ENCODE assay signal across 15 cellular contexts in genomic region chr15:80155001-80155377, GRCh38. TPM values are rescaled to one million over a fixed set of nuclear protein-coding genes. Genes with fewer than 3 reads are reported as not detected.
DNase-seq lines count a peak whose midpoint lies in the region; ATAC-seq, FAIRE-seq and TF ChIP-seq lines count a peak whose summit lies in the region.
"Had no signal": no experiment of that assay in that cellular context is flagged by ENCODE, and none has a peak within 500 bp of the region (broad histone marks: within the 10 kb centered on the region; RNA-seq: fewer than 3 reads in every experiment).

No MANE protein-coding gene starts in this region.

- no peaks in the 10 kb centered on the region for H3K27me3 Mint-ChIP-seq in activated CD8-positive, alpha-beta memory T cell treated with anti-CD3 and anti-CD28 coated beads, Interleukin-2, amount 10 ng/mL, durations not matched to agents 7 days and 5 days
- peaks cover 6% of the 10 kb centered on the region for H3K27me3 Mint-ChIP-seq in activated CD4-positive, alpha-beta memory T cell treated with anti-CD3 and anti-CD28 coated beads, Interleukin-2, amount 10 ng/mL, durations not matched to agents 7 days and 5 days
- peaks cover 3 to 5% (median 4%) of the 10 kb centered on the region in 3 donors for H3K27me3 Mint-ChIP-seq in immature natural killer cell (ENCODE audit: low read depth in 3 of 3)

- TF ChIP-seq CTCF in stomach (IDR thresholded peaks at IDR 0.05) = no peak

- H3K4me3 ChIP-seq in stomach = no peak overlapping the region
- H3K4me3 ChIP-seq: A549, ascending aorta, lower lobe of right lung, thyroid gland had no signal

- H3K27ac Mint-ChIP-seq in activated CD8-positive, alpha-beta memory T cell treated with anti-CD3 and anti-CD28 coated beads, Interleukin-2, amount 10 ng/mL, durations not matched to agents 7 days and 5 days = no peak overlapping the region
- H3K27ac Mint-ChIP-seq in activated CD4-positive, alpha-beta memory T cell treated with anti-CD3 and anti-CD28 coated beads, Interleukin-2, amount 10 ng/mL, durations not matched to agents 7 days and 5 days = peak overlapping the region; percentile 66
- peak overlapping the region in 4 of 6 donors; percentile 13 to 71 (median 50) for H3K27ac Mint-ChIP-seq in immature natural killer cell

- H3K27me3 ChIP-seq in stomach = no peaks in the 10 kb centered on the region
- H3K27me3 ChIP-seq: ascending aorta, thyroid gland had no signal

- WGBS in stomach, 5 donors = 61 to 72% (median 70%) methylated on average over 5 of the region's 5 CpGs

- peak overlapping the region; percentile 25 for H3K4me3 Mint-ChIP-seq in activated CD8-positive, alpha-beta memory T cell treated with anti-CD3 and anti-CD28 coated beads, Interleukin-2, amount 10 ng/mL, durations not matched to agents 7 days and 5 days
- H3K4me3 Mint-ChIP-seq in activated CD4-positive, alpha-beta memory T cell treated with anti-CD3 and anti-CD28 coated beads, Interleukin-2, amount 10 ng/mL, durations not matched to agents 7 days and 5 days = peak overlapping the region; percentile 48
- H3K4me3 Mint-ChIP-seq in immature natural killer cell = peak overlapping the region; percentile 33 to 97 (median 90)

- CTCF ChIA-PET in activated CD8-positive, alpha-beta memory T cell treated with anti-CD3 and anti-CD28 coated beads, Interleukin-2, amount 10 ng/mL, durations not matched to agents 7 days and 5 days (lab: Charles Lee) = no interaction called here
- CTCF ChIA-PET in activated CD4-positive, alpha-beta memory T cell treated with anti-CD3 and anti-CD28 coated beads, Interleukin-2, amount 10 ng/mL, durations not matched to agents 7 days and 5 days (lab: Charles Lee) = no interaction called here

- H3K36me3 Mint-ChIP-seq in activated CD8-positive, alpha-beta memory T cell treated with anti-CD3 and anti-CD28 coated beads, Interleukin-2, amount 10 ng/mL, durations not matched to agents 7 days and 5 days = peaks cover 24% of the 10 kb centered on the region
- H3K36me3 Mint-ChIP-seq in activated CD4-positive, alpha-beta memory T cell treated with anti-CD3 and anti-CD28 coated beads, Interleukin-2, amount 10 ng/mL, durations not matched to agents 7 days and 5 days (ENCODE audit: low read depth) = peaks cover 17% of the 10 kb centered on the region
- H3K36me3 Mint-ChIP-seq in immature natural killer cell = no peaks in the 10 kb centered on the region

- no peaks in the 10 kb centered on the region for H3K9me3 ChIP-seq in stomach
- H3K9me3 ChIP-seq: A549, ascending aorta, lower lobe of right lung, thyroid gland had no signal

- TF ChIP-seq POLR2A in stomach (IDR thresholded peaks at IDR 0.05) = no peak

- H3K27ac ChIP-seq in stomach = peak overlapping the region in 4 of 5 donors; percentile 9 to 33 (median 26)
- H3K27ac ChIP-seq: A549, ascending aorta, lower lobe of right lung had no signal

- H3K36me3 ChIP-seq in stomach = peaks cover 0 to 16% (median 15%) of the 10 kb centered on the region in 4 donors
- H3K36me3 ChIP-seq: thyroid gland had no signal

- FAIRE-seq in RCC 7860 (lab: Jason Lieb, UNC) = no peak
- FAIRE-seq: A549 had no signal

- ATAC-seq in activated CD8-positive, alpha-beta memory T cell treated with anti-CD3 and anti-CD28 coated beads, Interleukin-2, amount 10 ng/mL, durations not matched to agents 7 days and 5 days = no peak
- no peak for ATAC-seq in HG03280 (IDR thresholded peaks at IDR 0.05; ENCODE audit: unreplicated experiment)
- ATAC-seq: A549, lower lobe of right lung had no signal

- no peak for DNase-seq in activated CD8-positive, alpha-beta memory T cell treated with anti-CD3 and anti-CD28 coated beads, Interleukin-2, amount 10 ng/mL, durations not matched to agents 7 days and 5 days
- DNase-seq in activated CD8-positive, alpha-beta memory T cell treated with anti-CD3 and anti-CD28 coated beads for 24 hours = no peak
- no peak for DNase-seq in activated CD4-positive, alpha-beta memory T cell treated with anti-CD3 and anti-CD28 coated beads, Interleukin-2, amount 10 ng/mL, durations not matched to agents 7 days and 5 days
- DNase-seq in immature natural killer cell (no peak), stomach (no peak), RCC 7860 (ENCODE audit: low spot score) (no peak), globus pallidus (ENCODE audit: low spot score) (no peak)
- DNase-seq: activated CD8-positive, alpha-beta memory T cell treated with anti-CD3 and anti-CD28 coated beads, Interleukin-2, amount 50 U/mL, for 4 hours; lower lobe of right lung; NCI-H1436 treated with DMSO at 0.1 percent for 48 hours; NCI-H526 treated with DMSO at 0.1 percent for 48 hours had no signal

- intact Hi-C loops in stomach (cut with DNase I; ENCODE audit: low total_unique reads) = loop anchor here (10.0 kb wide), 1 partner anchor 90 kb away; no protein-coding TSS in a partner anchor

- H3K9me3 Mint-ChIP-seq in activated CD8-positive, alpha-beta memory T cell treated with anti-CD3 and anti-CD28 coated beads, Interleukin-2, amount 10 ng/mL, durations not matched to agents 7 days and 5 days (ENCODE audit: low read depth) = no peaks in the 10 kb centered on the region
- H3K9me3 Mint-ChIP-seq in activated CD4-positive, alpha-beta memory T cell treated with anti-CD3 and anti-CD28 coated beads, Interleukin-2, amount 10 ng/mL, durations not matched to agents 7 days and 5 days = no peaks in the 10 kb centered on the region
- H3K9me3 Mint-ChIP-seq in immature natural killer cell = no peaks in the 10 kb centered on the region

- peaks cover 11 to 44% (median 39%) of the 10 kb centered on the region in 4 donors for H3K4me1 ChIP-seq in stomach

- TF ChIP-seq EP300 in stomach (IDR thresholded peaks at IDR 0.05) = no peak

- peaks cover 45% of the 10 kb centered on the region for H3K4me1 Mint-ChIP-seq in activated CD8-positive, alpha-beta memory T cell treated with anti-CD3 and anti-CD28 coated beads, Interleukin-2, amount 10 ng/mL, durations not matched to agents 7 days and 5 days
- peaks cover 43% of the 10 kb centered on the region for H3K4me1 Mint-ChIP-seq in activated CD4-positive, alpha-beta memory T cell treated with anti-CD3 and anti-CD28 coated beads, Interleukin-2, amount 10 ng/mL, durations not matched to agents 7 days and 5 days
- H3K4me1 Mint-ChIP-seq in immature natural killer cell = peaks cover 35% of the 10 kb centered on the region in 2 donors

- POLR2A ChIA-PET in activated CD4-positive, alpha-beta memory T cell treated with anti-CD3 and anti-CD28 coated beads, Interleukin-2, amount 10 ng/mL, durations not matched to agents 7 days and 5 days (lab: Charles Lee) = interaction anchor here (1.3 to 4.0 kb wide), 2 partner anchors 9 to 95 kb away, joined by 3 to 23 read pairs; partner anchors contain the start of gene ZFAND6

RNA-seq across cellular contexts. Expression of gene FAH, which starts 2.2 kb away (rescaled TPM):
- 10 to 100 TPM; 69.0 to 71.6 TPM for total RNA-seq in activated CD8-positive, alpha-beta memory T cell treated with anti-CD3 and anti-CD28 coated beads, Interleukin-2, amount 10 ng/mL, durations not matched to agents 7 days and 5 days
- 10 to 100 TPM; 42.5 to 43.6 TPM for total RNA-seq in activated CD4-positive, alpha-beta memory T cell treated with anti-CD3 and anti-CD28 coated beads, Interleukin-2, amount 10 ng/mL, durations not matched to agents 7 days and 5 days
- 10 to 100 TPM in 1 of 3 donors, 1 to 10 TPM in 2; 3.9 to 13.0 (median 8.2) TPM for polyA plus RNA-seq in immature natural killer cell
- 10 to 100 TPM in 4 of 5 donors, 1 to 10 TPM in 1; 7.6 to 40.6 (median 14.3) TPM for total RNA-seq in stomach
- polyA plus RNA-seq in stomach = 10 to 100 TPM; 18.2 to 24.3 (median 20.7) TPM

Comparison
In these comparisons a context has a peak if more than half of its experiments do, and no peak if none do; other contexts are left out.
1. H3K4me3 Mint-ChIP-seq: peak in every context shown above with its lines; median percentile 90 in immature natural killer cell; 48 in activated CD4-positive, alpha-beta memory T cell treated with anti-CD3 and anti-CD28 coated beads, Interleukin-2, amount 10 ng/mL, durations not matched to agents 7 days and 5 days; 25 in activated CD8-positive, alpha-beta memory T cell treated with anti-CD3 and anti-CD28 coated beads, Interleukin-2, amount 10 ng/mL, durations not matched to agents 7 days and 5 days.